Comparison of ENCODE assay signal across 16 cellular contexts in the genomic region with DNA sequence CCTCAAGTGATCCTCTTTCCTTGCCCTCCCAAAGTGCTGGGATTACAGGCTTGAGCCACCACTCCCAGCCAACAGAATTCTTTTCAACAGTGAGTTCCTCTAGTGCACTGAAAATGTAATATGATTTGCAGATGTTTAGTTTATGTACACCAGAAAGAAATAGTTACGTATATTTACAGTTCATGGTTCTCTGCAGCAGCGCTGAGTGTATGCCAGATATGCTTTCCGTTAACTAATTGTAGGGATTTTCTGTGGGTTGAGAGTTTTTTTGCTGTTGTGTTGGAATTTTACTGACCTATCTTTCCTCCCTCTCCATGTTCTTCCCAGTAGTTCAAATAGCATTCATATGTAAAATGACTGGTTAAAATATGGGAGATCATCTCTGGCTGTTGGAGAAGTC. TPM values are rescaled to one million over a fixed set of nuclear protein-coding genes. Genes with fewer than 3 reads are reported as not detected.
DNase-seq lines count a peak whose midpoint lies in the region; ATAC-seq and TF ChIP-seq lines count a peak whose summit lies in the region.
"Had no signal": no experiment of that assay in that cellular context is flagged by ENCODE, and none has a peak within 500 bp of the region (broad histone marks: within the 10 kb centered on the region; RNA-seq: fewer than 3 reads in every experiment).

No MANE protein-coding gene starts in this region.

- no peak overlapping the region for H3K4me3 ChIP-seq in cardiac muscle cell
- H3K4me3 ChIP-seq in dorsolateral prefrontal cortex = peak overlapping the region in 1 of 59 donors; percentile 59
- no peak overlapping the region for H3K4me3 ChIP-seq in transverse colon
- no peak overlapping the region for H3K4me3 ChIP-seq in osteoblast (ENCODE audit: insufficient read depth, low read length)

- in situ Hi-C loops in transverse colon (cut with MboI; ENCODE audit: low pct_ligation_motif_present in 1 of 4, low pct_unique_long_range_greater_than_20kb in 1 of 4, low sequenced_read_pairs in 3 of 4) = no loop called here

- no peaks in the 10 kb centered on the region for H3K36me3 ChIP-seq in cardiac muscle cell
- no peaks in the 10 kb centered on the region for H3K36me3 ChIP-seq in transverse colon
- no peaks in the 10 kb centered on the region for H3K36me3 ChIP-seq in osteoblast (ENCODE audit: insufficient read depth, low read length)

- TF ChIP-seq CTCF in cardiac muscle cell (IDR thresholded peaks at IDR 0.05; ENCODE audit: low read depth, low read length) = no peak
- no peak for TF ChIP-seq CTCF in dorsolateral prefrontal cortex (IDR thresholded peaks at IDR 0.05 in 54 of 56, conservative IDR thresholded peaks at IDR 0.05 in 2 of 56; ENCODE audit: low read depth in 1 of 56, partially characterized antibody in 56 of 56)
- TF ChIP-seq CTCF in nephron progenitor cell (IDR thresholded peaks at IDR 0.05) = no peak
- no peak for TF ChIP-seq CTCF in transverse colon (IDR thresholded peaks at IDR 0.05)
- no peak for TF ChIP-seq CTCF in osteoblast (IDR thresholded peaks at IDR 0.05; ENCODE audit: extremely low read depth, low read depth, low read length)

- H3K4me1 ChIP-seq in cardiac muscle cell (ENCODE audit: low read depth) (peaks cover 70% of the 10 kb centered on the region), transverse colon (peaks cover 55 to 88% (median 61%) of the 10 kb centered on the region in 4 donors), osteoblast (ENCODE audit: insufficient read depth, low read length) (peaks cover 33% of the 10 kb centered on the region)

- intact Hi-C loops in left ventricle myocardium superior (cut with micrococcal nuclease) = no loop called here
- intact Hi-C loops in dorsolateral prefrontal cortex (cut with DNase I) = no loop called here
- intact Hi-C loops in transverse colon (cut with DNase I; ENCODE audit: low total_unique reads) = no loop called here

- H3K27me3 Mint-ChIP-seq in nephron progenitor cell (ENCODE audit: low read depth, poor library complexity) = no peaks in the 10 kb centered on the region
- H3K27me3 Mint-ChIP-seq: activated CD4-positive, alpha-beta memory T cell treated with anti-CD3 and anti-CD28 coated beads for 36 hours; activated naive CD8-positive, alpha-beta T cell treated with anti-CD3 and anti-CD28 coated beads for 36 hours; IgD-negative memory B cell had no signal

- H3K36me3 Mint-ChIP-seq in nephron progenitor cell (ENCODE audit: low read depth) = no peaks in the 10 kb centered on the region
- H3K36me3 Mint-ChIP-seq: activated CD4-positive, alpha-beta memory T cell treated with anti-CD3 and anti-CD28 coated beads for 36 hours; activated naive CD8-positive, alpha-beta T cell treated with anti-CD3 and anti-CD28 coated beads for 36 hours; IgD-negative memory B cell had no signal

- no peak for TF ChIP-seq EP300 in transverse colon (IDR thresholded peaks at IDR 0.05; ENCODE audit: low read depth)

- peaks cover 2% of the 10 kb centered on the region for H4K20me1 ChIP-seq in osteoblast (ENCODE audit: insufficient read depth, low read length)

- H3K27me3 ChIP-seq in cardiac muscle cell (no peaks in the 10 kb centered on the region), dorsolateral prefrontal cortex (no peaks in the 10 kb centered on the region), transverse colon (no peaks in the 10 kb centered on the region), osteoblast (ENCODE audit: insufficient read depth, low read length) (no peaks in the 10 kb centered on the region)

- no peak overlapping the region for H3K4me2 ChIP-seq in osteoblast (ENCODE audit: insufficient read depth, low read length)

- H3K27ac ChIP-seq in cardiac muscle cell (peak overlapping the region; percentile 57), dorsolateral prefrontal cortex (peak overlapping the region; percentile 67 to 99 (median 92)), transverse colon (peak overlapping the region; percentile 76 to 81 (median 78)), osteoblast (ENCODE audit: low read depth, low read length) (no peak overlapping the region)
- H3K27ac ChIP-seq: C4-2B had no signal

- no peaks in the 10 kb centered on the region for H3K9me3 Mint-ChIP-seq in nephron progenitor cell
- H3K9me3 Mint-ChIP-seq: activated CD4-positive, alpha-beta memory T cell treated with anti-CD3 and anti-CD28 coated beads for 36 hours; activated naive CD8-positive, alpha-beta T cell treated with anti-CD3 and anti-CD28 coated beads for 36 hours; activated T-cell treated with anti-CD3 and anti-CD28 coated beads, Interleukin-2, amount 50 U/mL, for 72 hours had no signal

- H3K27ac Mint-ChIP-seq in nephron progenitor cell = peak overlapping the region; percentile 98
- H3K27ac Mint-ChIP-seq: activated CD4-positive, alpha-beta memory T cell treated with anti-CD3 and anti-CD28 coated beads for 36 hours; activated naive CD8-positive, alpha-beta T cell treated with anti-CD3 and anti-CD28 coated beads for 36 hours; activated T-cell treated with anti-CD3 and anti-CD28 coated beads, Interleukin-2, amount 50 U/mL, for 72 hours had no signal

- H3K9me3 ChIP-seq in cardiac muscle cell (ENCODE audit: low read depth) (no peaks in the 10 kb centered on the region), transverse colon (no peaks in the 10 kb centered on the region), osteoblast (ENCODE audit: low read depth, low read length) (no peaks in the 10 kb centered on the region)

- TF ChIP-seq POLR2A in transverse colon (IDR thresholded peaks at IDR 0.05) = no peak

- ATAC-seq in left ventricle myocardium superior = no peak
- no peak for ATAC-seq in HG03280 (IDR thresholded peaks at IDR 0.05; ENCODE audit: unreplicated experiment)
- ATAC-seq: activated T-cell treated with anti-CD3 and anti-CD28 coated beads, Interleukin-2, amount 50 U/mL, for 72 hours had no signal

- peaks cover 49% of the 10 kb centered on the region for H3K79me2 ChIP-seq in osteoblast (ENCODE audit: insufficient read depth, low read length)

- no peak overlapping the region for H2AFZ ChIP-seq in osteoblast (ENCODE audit: low read length)

- 61 to 73% methylated on average over 2 to 3 of the region's 3 CpGs for WGBS in transverse colon (ENCODE audit: low coverage in 1 of 2), 2 donors

- peaks cover 83% of the 10 kb centered on the region for H3K4me1 Mint-ChIP-seq in nephron progenitor cell
- H3K4me1 Mint-ChIP-seq: activated naive CD8-positive, alpha-beta T cell treated with anti-CD3 and anti-CD28 coated beads for 36 hours had no signal

- DNase-seq in cardiac muscle cell (ENCODE audit: low read depth in 1 of 2, low spot score in 1 of 2) (no peak), left ventricle myocardium superior (no peak), dorsolateral prefrontal cortex (no peak), nephron progenitor cell (no peak), transverse colon (no peak), osteoblast (ENCODE audit: insufficient read length, low spot score, missing footprints) (no peak), NCI-H1105 (lab: John Stamatoyannopoulos, UW) (no peak)
- DNase-seq: activated CD4-positive, alpha-beta memory T cell treated with anti-CD3 and anti-CD28 coated beads for 36 hours; activated naive CD8-positive, alpha-beta T cell treated with anti-CD3 and anti-CD28 coated beads for 36 hours; activated T-cell treated with anti-CD3 and anti-CD28 coated beads, Interleukin-2, amount 50 U/mL, for 72 hours; foreskin melanocyte; stimulated activated CD4-positive, alpha-beta T cell treated with anti-CD3 and anti-CD28 coated beads, Interleukin-2, amount 100 ng/mL, for 24 hours; SW 1271 had no signal

- no peak overlapping the region for H3K4me3 Mint-ChIP-seq in nephron progenitor cell
- H3K4me3 Mint-ChIP-seq: activated CD4-positive, alpha-beta memory T cell treated with anti-CD3 and anti-CD28 coated beads for 36 hours; activated naive CD8-positive, alpha-beta T cell treated with anti-CD3 and anti-CD28 coated beads for 36 hours; activated T-cell treated with anti-CD3 and anti-CD28 coated beads, Interleukin-2, amount 50 U/mL, for 72 hours; IgD-negative memory B cell had no signal

RNA-seq across cellular contexts. Expression of gene GAB1, which starts 44.0 kb away (rescaled TPM):
- total RNA-seq in cardiac muscle cell = 35.8 and 63.9 TPM in 2 replicates
- 11.9 and 16.0 TPM in 2 replicates for polyA plus RNA-seq in cardiac muscle cell
- total RNA-seq in left ventricle myocardium superior = 90.7 TPM
- total RNA-seq in dorsolateral prefrontal cortex = 100 to 1,000 TPM in 85 of 120 experiments, 10 to 100 TPM in 35; 58.5 to 257 (median 116) TPM
- 10 to 100 TPM; 33.0 to 72.7 (median 62.2) TPM for total RNA-seq in transverse colon
- total RNA-seq in osteoblast = 20.6 and 23.3 TPM in 2 replicates
